Comparison of ENCODE assay signal across 8 cellular contexts in the genomic region with DNA sequence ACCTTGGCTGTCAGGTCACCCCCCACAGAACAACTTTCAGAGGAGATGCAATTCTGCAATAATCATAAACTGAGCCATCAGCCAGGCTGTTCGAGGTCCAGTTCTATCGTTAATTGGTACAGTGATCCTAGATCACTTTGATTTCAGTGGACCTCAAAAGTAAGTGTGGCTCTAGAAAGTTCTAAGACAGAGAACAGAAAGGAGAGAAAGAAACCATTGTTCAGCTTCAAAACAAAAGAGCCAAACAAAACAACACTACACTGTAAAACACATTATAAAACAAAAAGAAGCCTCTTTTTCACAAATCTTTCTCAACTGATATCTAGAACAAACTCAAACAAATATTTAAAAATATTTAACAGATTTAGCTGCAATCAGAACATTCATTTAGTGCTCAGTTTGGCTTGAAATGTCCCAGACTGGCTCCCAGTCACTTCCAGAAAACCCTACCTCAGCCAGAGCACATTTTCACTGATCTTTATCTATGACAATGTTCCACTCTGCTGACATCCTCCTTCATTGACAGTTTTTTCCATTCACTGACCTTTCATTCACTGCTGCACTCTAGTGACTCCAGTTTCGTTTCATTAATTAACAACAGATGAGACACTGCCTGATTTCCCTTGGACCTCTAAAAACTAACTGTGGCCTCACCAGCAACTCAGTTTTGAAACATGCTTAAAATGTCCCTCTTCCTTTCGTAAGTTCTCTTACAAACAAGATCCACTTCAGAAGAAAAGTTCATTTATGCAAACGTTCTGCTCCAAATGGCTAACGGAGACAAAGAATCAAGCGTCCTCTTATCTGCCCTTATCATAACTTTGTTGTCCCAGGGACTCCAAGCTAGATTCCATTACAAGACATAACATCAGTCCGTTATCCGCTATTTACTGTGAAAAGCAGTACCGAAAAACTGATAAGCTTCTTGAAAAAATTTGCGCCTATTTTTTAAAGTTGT. TPM values are rescaled to one million over a fixed set of nuclear protein-coding genes. Genes with fewer than 3 reads are reported as not detected.
DNase-seq lines count a peak whose midpoint lies in the region; ATAC-seq and TF ChIP-seq lines count a peak whose summit lies in the region.

No MANE protein-coding gene starts in this region.

- H3K36me3 ChIP-seq in KMS-11 (ENCODE audit: insufficient read depth), result no peaks in the 10 kb centered on the region
- H3K36me3 ChIP-seq in mesodermal cell (ENCODE audit: control insufficient read depth, insufficient read depth, low read length), result peaks cover 7% of the 10 kb centered on the region

- peaks cover 78% of the 10 kb centered on the region for H3K4me1 ChIP-seq in KMS-11 (ENCODE audit: low read depth, poor library complexity, severe bottlenecking)
- peaks cover 30% of the 10 kb centered on the region for H3K4me1 ChIP-seq in mesodermal cell (ENCODE audit: control insufficient read depth, insufficient read depth, low read length, poor library complexity, severe bottlenecking)

- no peaks in the 10 kb centered on the region for H3K27me3 ChIP-seq in KMS-11 (ENCODE audit: insufficient read depth, low read depth)

- H3K9me3 ChIP-seq in mesodermal cell (ENCODE audit: control insufficient read depth, low read length), result no peaks in the 10 kb centered on the region

- H2AFZ ChIP-seq in KMS-11 (ENCODE audit: low read depth), result no peak overlapping the region; the same call in 1 of the 2 replicates

- 70 to 71% methylated on average over 10 to 11 of the region's 11 CpGs for WGBS in mesodermal cell (ENCODE audit: insufficient coverage in 2 of 2), 2 experiments

- H3K4me2 ChIP-seq in KMS-11, result peak overlapping the region; percentile 91

- DNase-seq in GM12864 (ENCODE audit: low read depth) (peak; percentile 70), dermis blood vessel endothelial cell (peak; percentile 69), DMS 273 treated with DMSO at 0.1 percent for 48 hours (lab: John Stamatoyannopoulos, UW) (no peak), RWPE1 (ENCODE audit: low spot score) (no peak)
- DNase-seq in activated CD8-positive, alpha-beta memory T cell treated with anti-CD3 and anti-CD28 coated beads, Interleukin-2, amount 50 U/mL, for 48 hours, result no peak

- H3K27ac ChIP-seq in KMS-11 (peak overlapping the region; percentile 61), mesodermal cell (ENCODE audit: low read depth, low read length, severe bottlenecking) (peak overlapping the region; percentile 90), RWPE1 (no peak overlapping the region)

- peak overlapping the region; percentile 8; the same call in 1 of the 2 replicates for H3K9ac ChIP-seq in KMS-11

- no peak for TF ChIP-seq CTCF in GM12864 (IDR thresholded peaks at IDR 0.05; ENCODE audit: low read depth, low read length, missing control alignments)
- no peak for TF ChIP-seq CTCF in KMS-11 (conservative IDR thresholded peaks at IDR 0.05; ENCODE audit: low read depth, low read length)
- TF ChIP-seq CTCF in RWPE1 (conservative IDR thresholded peaks at IDR 0.05; ENCODE audit: low read depth), result no peak

- CTCF ChIA-PET in RWPE1 (lab: Yijun Ruan, JAX), result no interaction called here

- peaks cover 75% of the 10 kb centered on the region for H3K79me2 ChIP-seq in KMS-11 (ENCODE audit: insufficient read depth, low read depth)

- H4K20me1 ChIP-seq in KMS-11 (ENCODE audit: insufficient read depth), result no peaks in the 10 kb centered on the region

- ATAC-seq in GM21447 (IDR thresholded peaks at IDR 0.05; ENCODE audit: unreplicated experiment), result peak; percentile 89

- H3K4me3 ChIP-seq in GM12864 (ENCODE audit: low read depth, low read length) (no peak overlapping the region; the same call in 1 of the 2 replicates), KMS-11 (IDR thresholded peaks at IDR 0.05; ENCODE audit: insufficient read depth, low read depth, low read length) (no peak overlapping the region), mesodermal cell (ENCODE audit: extremely low read depth, insufficient read depth, low read length, poor library complexity, severe bottlenecking) (no peak overlapping the region)

- POLR2A ChIA-PET in RWPE1 (lab: Yijun Ruan, JAX; ENCODE audit: low non-redundant PET), result no interaction called here

RNA-seq across cellular contexts. Expression of a gene that starts 56.8 kb away (rescaled TPM):
- total RNA-seq in dermis blood vessel endothelial cell, result 9.2 and 13.1 TPM in 2 replicates
- polyA plus RNA-seq in mesodermal cell (2013, experiment 1 of 2), result 24.0 TPM
- 17.9 TPM for polyA plus RNA-seq in mesodermal cell (2013, experiment 2 of 2)

Comparison
In these comparisons a context has a peak if more than half of its experiments do, and no peak if none do; other contexts are left out.
1. DNase-seq: peak in GM12864 (single experiment) and dermis blood vessel endothelial cell (single experiment); none in DMS 273 treated with DMSO at 0.1 percent for 48 hours (single experiment), RWPE1 (single experiment) and activated CD8-positive, alpha-beta memory T cell treated with anti-CD3 and anti-CD28 coated beads, Interleukin-2, amount 50 U/mL, for 48 hours (single experiment).